ENCODE assay signal across 8 cellular contexts in genomic region chr1:1906185-1907097, GRCh38. TPM values are rescaled to one million over a fixed set of nuclear protein-coding genes. Genes with fewer than 3 reads are reported as not detected.
DNase-seq lines count a peak whose midpoint lies in the region; ATAC-seq, FAIRE-seq and TF ChIP-seq lines count a peak whose summit lies in the region.

No MANE protein-coding gene starts in this region.

- H3K4me3 ChIP-seq in KMS-11 (IDR thresholded peaks at IDR 0.05; ENCODE audit: insufficient read depth, low read depth, low read length), result no peak overlapping the region
- no peak overlapping the region for H3K4me3 ChIP-seq in thoracic aorta

- TF ChIP-seq CTCF in D721Med (IDR thresholded peaks at IDR 0.05; ENCODE audit: insufficient read depth, missing control alignments), result peak; percentile 97
- TF ChIP-seq CTCF in KMS-11 (conservative IDR thresholded peaks at IDR 0.05; ENCODE audit: low read depth, low read length), result peak; percentile 96
- TF ChIP-seq CTCF in foreskin keratinocyte (conservative IDR thresholded peaks at IDR 0.05), result peak; percentile 92
- TF ChIP-seq CTCF in thoracic aorta (IDR thresholded peaks at IDR 0.05), result peak; percentile 93

- H3K4me2 ChIP-seq in KMS-11, result peak overlapping the region; percentile 99

- no peak for FAIRE-seq in D721Med (lab: Jason Lieb, UNC)

- ATAC-seq in foreskin keratinocyte (peak; percentile 13), thoracic aorta (ENCODE audit: insufficient number of reproducible peaks, low FRiP score, low read depth) (no peak), GM18870 (IDR thresholded peaks at IDR 0.05; ENCODE audit: unreplicated experiment) (no peak)

- H3K4me1 ChIP-seq in KMS-11 (ENCODE audit: low read depth, poor library complexity, severe bottlenecking) (peaks cover 49% of the 10 kb centered on the region), foreskin keratinocyte (peaks cover 9% of the 10 kb centered on the region), thoracic aorta (ENCODE audit: control insufficient read depth in 1 of 2, low read depth in 2 of 2) (peaks cover 8 to 24% of the 10 kb centered on the region in 2 donors)

- H3K36me3 ChIP-seq in KMS-11 (ENCODE audit: insufficient read depth) (no peaks in the 10 kb centered on the region), thoracic aorta (no peaks in the 10 kb centered on the region)

- no peaks in the 10 kb centered on the region for H3K9me3 ChIP-seq in thoracic aorta

- peak overlapping the region; percentile 49; the same call in 1 of the 2 replicates for H2AFZ ChIP-seq in KMS-11 (ENCODE audit: low read depth)

- DNase-seq in D721Med (ENCODE audit: insufficient read length, low spot score) (peak; percentile 48), SHP77 treated with DMSO at 0.1 percent for 48 hours (lab: John Stamatoyannopoulos, UW) (peak; percentile 70), foreskin keratinocyte (peak in 1 of 2 donors; percentile 51), occipital lobe (lab: John Stamatoyannopoulos, UW) (peak; percentile 55), thoracic aorta (ENCODE audit: low spot score) (peak; percentile 47)
- peak; percentile 89 for DNase-seq in activated effector memory CD4-positive, alpha-beta T cell treated with anti-CD3 and anti-CD28 coated beads, Interleukin-2, amount 50 U/mL, for 16 hours

- H3K27ac ChIP-seq in KMS-11 (peak overlapping the region; percentile 63), foreskin keratinocyte (peak overlapping the region; percentile 8), thoracic aorta (no peak overlapping the region)

- H4K20me1 ChIP-seq in KMS-11 (ENCODE audit: insufficient read depth), result no peaks in the 10 kb centered on the region

- peak overlapping the region; percentile 37; the same call in 1 of the 2 replicates for H3K9ac ChIP-seq in KMS-11

- H3K27me3 ChIP-seq in KMS-11 (ENCODE audit: insufficient read depth, low read depth) (no peaks in the 10 kb centered on the region), foreskin keratinocyte (no peaks in the 10 kb centered on the region), thoracic aorta (replicated peaks; ENCODE audit: insufficient read depth) (no peaks in the 10 kb centered on the region)

- no peaks in the 10 kb centered on the region; the same call in 1 of the 2 replicates for H3K79me2 ChIP-seq in KMS-11 (ENCODE audit: insufficient read depth, low read depth)

RNA-seq across cellular contexts. Expression of gene CALML6, which starts 8.6 kb away (rescaled TPM):
- total RNA-seq in foreskin keratinocyte (0.10 TPM in 1 of 2 replicates, not detected in the other), occipital lobe (not detected), thoracic aorta (not detected)
- 0.06 and 0.15 TPM in 2 replicates for polyA plus RNA-seq in foreskin keratinocyte

RNA-seq across cellular contexts. Expression of gene TMEM52, which starts 12.6 kb away (rescaled TPM):
- total RNA-seq in foreskin keratinocyte, result 0.82 and 1.8 TPM in 2 replicates
- polyA plus RNA-seq in foreskin keratinocyte, result 1.5 and 1.8 TPM in 2 replicates
- 1.1 TPM for total RNA-seq in occipital lobe
- total RNA-seq in thoracic aorta, result not detected

RNA-seq across cellular contexts. Expression of gene GNB1, which starts 15.6 kb away (rescaled TPM):
- 251 and 257 TPM in 2 replicates for total RNA-seq in foreskin keratinocyte
- polyA plus RNA-seq in foreskin keratinocyte, result 195 and 222 TPM in 2 replicates
- total RNA-seq in occipital lobe, result 144 TPM
- total RNA-seq in thoracic aorta, result 100 to 1,000 TPM; 169 to 200 TPM

Comparison
In these comparisons a context has a peak if more than half of its experiments do, and no peak if none do; other contexts are left out.
1. H3K27ac ChIP-seq: peak in KMS-11 (single experiment) and foreskin keratinocyte (single experiment); none in thoracic aorta (0 of 2).
2. Peak in every context shown above with its lines, with median percentiles within 50 percentile points of each other: CTCF ChIP-seq.